18 cellular contexts compared by ENCODE assay signal in the genomic region with DNA sequence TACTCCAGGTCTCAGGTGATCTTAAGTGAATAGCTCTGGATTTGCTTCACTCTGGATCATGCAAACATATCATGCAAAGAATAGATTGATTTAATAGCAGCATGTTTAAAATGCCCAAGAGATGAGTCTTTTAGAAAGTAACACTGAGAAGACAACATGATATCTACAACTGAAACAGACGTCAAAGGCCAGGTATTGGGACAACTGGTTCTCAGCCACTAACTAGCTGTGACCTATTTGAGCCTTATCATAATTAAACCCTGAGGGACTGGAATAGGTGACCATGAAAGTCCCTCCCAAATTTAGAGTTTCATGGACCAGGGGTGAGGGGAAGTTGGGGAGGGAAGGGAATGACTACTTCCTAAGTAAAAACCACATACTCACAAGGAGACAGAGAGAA.
DNase-seq lines count a peak whose midpoint lies in the region; ATAC-seq and TF ChIP-seq lines count a peak whose summit lies in the region.
"Had no signal": no experiment of that assay in that cellular context is flagged by ENCODE, and none has a peak within 500 bp of the region (broad histone marks: within the 10 kb centered on the region; RNA-seq: fewer than 3 reads in every experiment).

No MANE protein-coding gene starts in this region.

- POLR2A ChIA-PET in CD8-positive, alpha-beta memory T cell (lab: Charles Lee): interaction anchor here (0.7 kb wide), 1 partner anchor 13 kb away, joined by 3 read pairs; no protein-coding TSS in a partner anchor

- TF ChIP-seq CTCF in gastrocnemius medialis (IDR thresholded peaks at IDR 0.05 in 4 of 5, conservative IDR thresholded peaks at IDR 0.05 in 1 of 5): no peak

- no peak overlapping the region for H3K4me3 Mint-ChIP-seq in CD8-positive, alpha-beta memory T cell
- H3K4me3 Mint-ChIP-seq in T-helper 17 cell: no peak overlapping the region
- no peak overlapping the region for H3K4me3 Mint-ChIP-seq in effector memory CD8-positive, alpha-beta T cell

- no peak overlapping the region for H3K4me3 ChIP-seq in CD8-positive, alpha-beta memory T cell (ENCODE audit: low read length)
- no peak overlapping the region for H3K4me3 ChIP-seq in gastrocnemius medialis

- ATAC-seq in T-helper 17 cell (no peak), gastrocnemius medialis (peak in 1 of 2 donors; percentile 50), GM21529 (IDR thresholded peaks at IDR 0.05; ENCODE audit: unreplicated experiment) (no peak), GM21447 (IDR thresholded peaks at IDR 0.05; ENCODE audit: unreplicated experiment) (no peak)
- no peak for ATAC-seq in effector memory CD8-positive, alpha-beta T cell (replicated peaks)
- ATAC-seq: HepG2 had no signal

- no peaks in the 10 kb centered on the region for H3K36me3 ChIP-seq in CD8-positive, alpha-beta memory T cell (ENCODE audit: insufficient read depth, low read length)
- no peaks in the 10 kb centered on the region for H3K36me3 ChIP-seq in gastrocnemius medialis

- DNase-seq in CD8-positive, alpha-beta memory T cell: no peak
- no peak for DNase-seq in T-helper 17 cell
- DNase-seq in effector memory CD8-positive, alpha-beta T cell: no peak
- DNase-seq in gastrocnemius medialis: no peak
- no peak for DNase-seq in NCI-H1048 (lab: John Stamatoyannopoulos, UW)
- DNase-seq: AML-193, Caco-2, GF-D8, KG1, NCI-H187, NCI-H2107, NCI-H774, SHP77 treated with DMSO at 0.1 percent for 48 hours, SK-N-SH had no signal

- peak overlapping the region; percentile 15 to 85 (median 62) for H3K27ac Mint-ChIP-seq in CD8-positive, alpha-beta memory T cell
- H3K27ac Mint-ChIP-seq in T-helper 17 cell: peak overlapping the region; percentile 54
- peak overlapping the region; percentile 41 to 66 for H3K27ac Mint-ChIP-seq in effector memory CD8-positive, alpha-beta T cell

- H3K9me3 Mint-ChIP-seq in CD8-positive, alpha-beta memory T cell: peaks cover 0 to 2% (median 0%) of the 10 kb centered on the region in 5 donors
- no peaks in the 10 kb centered on the region for H3K9me3 Mint-ChIP-seq in effector memory CD8-positive, alpha-beta T cell

- H3K36me3 Mint-ChIP-seq in CD8-positive, alpha-beta memory T cell: peaks cover 7 to 58% (median 23%) of the 10 kb centered on the region in 3 donors
- H3K36me3 Mint-ChIP-seq in T-helper 17 cell (ENCODE audit: low read depth): peaks cover 13% of the 10 kb centered on the region
- no peaks in the 10 kb centered on the region for H3K36me3 Mint-ChIP-seq in effector memory CD8-positive, alpha-beta T cell (ENCODE audit: insufficient read depth)

- in situ Hi-C loops in gastrocnemius medialis (cut with MboI; ENCODE audit: low sequenced_read_pairs in 4 of 4): no loop called here

- no peak overlapping the region for H3K27ac ChIP-seq in CD8-positive, alpha-beta memory T cell (ENCODE audit: low read depth, low read length)
- H3K27ac ChIP-seq in gastrocnemius medialis: peak overlapping the region in 3 of 4 donors; percentile 11 to 47 (median 39)
- H3K27ac ChIP-seq: C4-2B had no signal

- H3K27me3 Mint-ChIP-seq in CD8-positive, alpha-beta memory T cell: no peaks in the 10 kb centered on the region
- H3K27me3 Mint-ChIP-seq in T-helper 17 cell: no peaks in the 10 kb centered on the region
- no peaks in the 10 kb centered on the region for H3K27me3 Mint-ChIP-seq in effector memory CD8-positive, alpha-beta T cell

- H3K9me3 ChIP-seq in CD8-positive, alpha-beta memory T cell (ENCODE audit: low read length): no peaks in the 10 kb centered on the region
- H3K9me3 ChIP-seq in T-helper 17 cell (ENCODE audit: control insufficient read depth, low read length, poor library complexity, severe bottlenecking): no peaks in the 10 kb centered on the region
- no peaks in the 10 kb centered on the region for H3K9me3 ChIP-seq in gastrocnemius medialis
- H3K9me3 ChIP-seq: Caco-2, SK-N-SH had no signal

- intact Hi-C loops in gastrocnemius medialis (cut with DNase I; ENCODE audit: low total_unique reads): no loop called here

- no peak for TF ChIP-seq POLR2A in gastrocnemius medialis (IDR thresholded peaks at IDR 0.05)

- peaks cover 12 to 40% (median 33%) of the 10 kb centered on the region in 3 donors for H3K4me1 Mint-ChIP-seq in CD8-positive, alpha-beta memory T cell
- peaks cover 27% of the 10 kb centered on the region for H3K4me1 Mint-ChIP-seq in T-helper 17 cell
- H3K4me1 Mint-ChIP-seq in effector memory CD8-positive, alpha-beta T cell (ENCODE audit: low read depth in 2 of 2): peaks cover 11 to 26% of the 10 kb centered on the region in 2 donors

- CTCF ChIA-PET in CD8-positive, alpha-beta memory T cell (lab: Charles Lee): no interaction called here

- no peaks in the 10 kb centered on the region for H3K4me1 ChIP-seq in CD8-positive, alpha-beta memory T cell (ENCODE audit: insufficient read depth, low read length)
- H3K4me1 ChIP-seq in gastrocnemius medialis: peaks cover 26 to 31% of the 10 kb centered on the region in 2 donors
- H3K4me1 ChIP-seq: Caco-2 had no signal

- H3K27me3 ChIP-seq in CD8-positive, alpha-beta memory T cell (ENCODE audit: insufficient read depth, low read length, poor library complexity, severe bottlenecking): no peaks in the 10 kb centered on the region
- no peaks in the 10 kb centered on the region for H3K27me3 ChIP-seq in gastrocnemius medialis
